Comparison of ENCODE assay signal across 9 cellular contexts in the genomic region with DNA sequence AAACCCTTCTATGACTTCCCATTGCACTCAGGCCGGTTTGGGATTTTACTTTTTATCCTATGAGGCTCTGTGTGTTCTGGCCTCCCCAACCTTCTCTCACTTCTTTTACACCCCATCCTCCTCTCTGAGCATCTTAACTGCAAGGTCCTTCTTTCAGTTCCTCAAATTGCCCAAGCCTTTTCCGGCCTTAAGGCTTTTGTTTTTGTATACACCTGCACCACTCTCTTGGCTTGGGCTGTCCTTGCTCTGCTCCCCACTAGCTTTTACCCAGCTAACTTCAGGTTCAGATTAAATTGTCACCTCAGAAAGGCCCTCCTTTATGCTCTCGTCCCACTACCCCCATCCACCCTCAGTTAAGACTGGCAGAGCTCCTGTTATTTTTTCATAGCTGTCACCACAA. TPM values are rescaled to one million over a fixed set of nuclear protein-coding genes. Genes with fewer than 3 reads are reported as not detected.
DNase-seq lines count a peak whose midpoint lies in the region; ATAC-seq and TF ChIP-seq lines count a peak whose summit lies in the region.
"Had no signal": no experiment of that assay in that cellular context is flagged by ENCODE, and none has a peak within 500 bp of the region (broad histone marks: within the 10 kb centered on the region; RNA-seq: fewer than 3 reads in every experiment).

No MANE protein-coding gene starts in this region.

- 72 to 77% methylated on average over 3 of the region's 3 CpGs for WGBS in lower leg skin, 2 donors

- peak overlapping the region; percentile 74 for H3K4me3 Mint-ChIP-seq in memory B cell
- H3K4me3 Mint-ChIP-seq in endothelial cell (ENCODE audit: unreplicated experiment) = no peak overlapping the region

- peak; percentile 60 for DNase-seq in KBM-7
- DNase-seq in memory B cell (ENCODE audit: low spot score in 2 of 2) = peak; percentile 53 to 71
- no peak for DNase-seq in C1 segment of cervical spinal cord (lab: John Stamatoyannopoulos, UW)
- no peak for DNase-seq in omental fat pad (ENCODE audit: low spot score)
- no peak for DNase-seq in lower leg skin (ENCODE audit: low spot score in 2 of 2)
- no peak for DNase-seq in endothelial cell (ENCODE audit: low spot score)
- DNase-seq: SHP77 had no signal

- no peaks in the 10 kb centered on the region for H3K9me3 Mint-ChIP-seq in memory B cell
- no peaks in the 10 kb centered on the region for H3K9me3 Mint-ChIP-seq in endothelial cell (ENCODE audit: unreplicated experiment)

- TF ChIP-seq CTCF in omental fat pad (IDR thresholded peaks at IDR 0.05) = no peak
- no peak for TF ChIP-seq CTCF in lower leg skin (IDR thresholded peaks at IDR 0.05)
- no peak for TF ChIP-seq CTCF in endothelial cell (IDR thresholded peaks at IDR 0.05; ENCODE audit: unreplicated experiment)

- H3K27me3 Mint-ChIP-seq in memory B cell (no peaks in the 10 kb centered on the region), endothelial cell (ENCODE audit: unreplicated experiment) (no peaks in the 10 kb centered on the region)

- intact Hi-C loops in lower leg skin (cut with DNase I; ENCODE audit: low total_unique reads) = no loop called here

- in situ Hi-C loops in KBM-7 (cut with MboI; ENCODE audit: low pct_unique_long_range_greater_than_20kb, low sequenced_read_pairs) = no loop called here

- no peak overlapping the region for H3K4me3 ChIP-seq in lower leg skin (ENCODE audit: low read depth, poor library complexity, severe bottlenecking)

- H3K4me1 Mint-ChIP-seq in memory B cell (peaks cover 51% of the 10 kb centered on the region), endothelial cell (ENCODE audit: unreplicated experiment) (peaks cover 28% of the 10 kb centered on the region)

- peaks cover 5% of the 10 kb centered on the region for H3K36me3 Mint-ChIP-seq in memory B cell
- no peaks in the 10 kb centered on the region for H3K36me3 Mint-ChIP-seq in endothelial cell (ENCODE audit: low read depth, unreplicated experiment)

- ATAC-seq in GM18861 (IDR thresholded peaks at IDR 0.05; ENCODE audit: unreplicated experiment) = peak; percentile 59
- peak; percentile 80 for ATAC-seq in GM21619 (IDR thresholded peaks at IDR 0.05; ENCODE audit: unreplicated experiment)
- ATAC-seq in memory B cell (ENCODE audit: low read depth) = peak; percentile 95
- ATAC-seq in omental fat pad (ENCODE audit: low FRiP score) = no peak

- H3K27ac Mint-ChIP-seq in memory B cell = peak overlapping the region; percentile 92
- no peak overlapping the region for H3K27ac Mint-ChIP-seq in endothelial cell (ENCODE audit: unreplicated experiment)

- no peak for TF ChIP-seq POLR2A in lower leg skin (IDR thresholded peaks at IDR 0.05)

RNA-seq across cellular contexts. Expression of gene FAM83F, which starts 55.5 kb away (rescaled TPM):
- total RNA-seq in omental fat pad = under 1 TPM; 0.37 to 0.84 (median 0.57) TPM
- total RNA-seq in lower leg skin = 10 to 100 TPM; 32.4 to 52.9 (median 41.2) TPM
- total RNA-seq in endothelial cell (ENCODE audit: unreplicated experiment) = 3.5 TPM

Comparison
In these comparisons a context has a peak if more than half of its experiments do, and no peak if none do; other contexts are left out.
1. DNase-seq: peak in KBM-7 (single experiment) and memory B cell (2 of 2); none in C1 segment of cervical spinal cord (0 of 14), omental fat pad (single experiment), lower leg skin (0 of 2) and endothelial cell (single experiment).